1 cellular context compared by ENCODE assay signal in the genomic region with DNA sequence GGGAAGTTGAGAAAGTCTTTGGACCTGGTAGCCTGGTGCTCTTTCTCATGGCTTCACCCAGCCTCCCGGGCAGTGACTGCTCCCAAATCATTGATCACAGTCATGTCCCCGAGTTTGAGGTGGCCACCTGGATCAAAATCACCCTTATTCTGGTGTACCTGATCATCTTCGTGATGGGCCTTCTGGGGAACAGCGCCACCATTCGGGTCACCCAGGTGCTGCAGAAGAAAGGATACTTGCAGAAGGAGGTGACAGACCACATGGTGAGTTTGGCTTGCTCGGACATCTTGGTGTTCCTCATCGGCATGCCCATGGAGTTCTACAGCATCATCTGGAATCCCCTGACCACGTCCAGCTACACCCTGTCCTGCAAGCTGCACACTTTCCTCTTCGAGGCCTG.
TF ChIP-seq lines count a peak whose summit lies in the region.

No MANE protein-coding gene starts in this region.

TF ChIP-seq in GM23338, 12 proteins besides CTCF, POLR2A, EP300 and RAD21 (continued from another document):
- TF ChIP-seq, protein P1, sequence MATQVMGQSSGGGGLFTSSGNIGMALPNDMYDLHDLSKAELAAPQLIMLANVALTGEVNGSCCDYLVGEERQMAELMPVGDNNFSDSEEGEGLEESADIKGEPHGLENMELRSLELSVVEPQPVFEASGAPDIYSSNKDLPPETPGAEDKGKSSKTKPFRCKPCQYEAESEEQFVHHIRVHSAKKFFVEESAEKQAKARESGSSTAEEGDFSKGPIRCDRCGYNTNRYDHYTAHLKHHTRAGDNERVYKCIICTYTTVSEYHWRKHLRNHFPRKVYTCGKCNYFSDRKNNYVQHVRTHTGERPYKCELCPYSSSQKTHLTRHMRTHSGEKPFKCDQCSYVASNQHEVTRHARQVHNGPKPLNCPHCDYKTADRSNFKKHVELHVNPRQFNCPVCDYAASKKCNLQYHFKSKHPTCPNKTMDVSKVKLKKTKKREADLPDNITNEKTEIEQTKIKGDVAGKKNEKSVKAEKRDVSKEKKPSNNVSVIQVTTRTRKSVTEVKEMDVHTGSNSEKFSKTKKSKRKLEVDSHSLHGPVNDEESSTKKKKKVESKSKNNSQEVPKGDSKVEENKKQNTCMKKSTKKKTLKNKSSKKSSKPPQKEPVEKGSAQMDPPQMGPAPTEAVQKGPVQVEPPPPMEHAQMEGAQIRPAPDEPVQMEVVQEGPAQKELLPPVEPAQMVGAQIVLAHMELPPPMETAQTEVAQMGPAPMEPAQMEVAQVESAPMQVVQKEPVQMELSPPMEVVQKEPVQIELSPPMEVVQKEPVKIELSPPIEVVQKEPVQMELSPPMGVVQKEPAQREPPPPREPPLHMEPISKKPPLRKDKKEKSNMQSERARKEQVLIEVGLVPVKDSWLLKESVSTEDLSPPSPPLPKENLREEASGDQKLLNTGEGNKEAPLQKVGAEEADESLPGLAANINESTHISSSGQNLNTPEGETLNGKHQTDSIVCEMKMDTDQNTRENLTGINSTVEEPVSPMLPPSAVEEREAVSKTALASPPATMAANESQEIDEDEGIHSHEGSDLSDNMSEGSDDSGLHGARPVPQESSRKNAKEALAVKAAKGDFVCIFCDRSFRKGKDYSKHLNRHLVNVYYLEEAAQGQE (IDR thresholded peaks at IDR 0.05; ENCODE audit: unreplicated experiment): no peak
- no peak for TF ChIP-seq JUNB (IDR thresholded peaks at IDR 0.05; ENCODE audit: unreplicated experiment)
- TF ChIP-seq CREB1 (CRISPR knock-in tag; IDR thresholded peaks at IDR 0.05; ENCODE audit: low read depth): no peak
